In the genomic region with DNA sequence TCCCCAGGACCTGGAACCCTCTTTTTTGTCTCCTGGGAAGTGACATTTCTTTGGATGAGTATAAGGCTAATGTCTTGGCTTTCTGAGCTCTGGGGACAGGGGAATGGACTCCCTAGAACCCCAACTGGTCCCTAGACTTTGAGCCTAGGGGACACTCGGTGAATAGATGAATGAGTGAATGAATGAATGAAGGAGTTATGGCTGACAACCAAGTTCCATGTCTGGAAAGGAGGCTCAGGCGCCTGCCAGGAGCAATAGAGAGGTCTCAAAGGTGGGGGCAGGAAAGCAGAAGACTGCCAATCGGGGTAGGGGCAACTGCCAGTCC, we compare ENCODE assay signal across 7 cellular contexts. TPM values are rescaled to one million over a fixed set of nuclear protein-coding genes. Genes with fewer than 3 reads are reported as not detected.
DNase-seq lines count a peak whose midpoint lies in the region; ATAC-seq, FAIRE-seq and TF ChIP-seq lines count a peak whose summit lies in the region.

No MANE protein-coding gene starts in this region.

- peaks cover 7% of the 10 kb centered on the region for H4K20me1 ChIP-seq in keratinocyte (ENCODE audit: control insufficient read depth, extremely low read depth, insufficient read depth, low read length)

- H3K27me3 ChIP-seq in HUES48 (ENCODE audit: control insufficient read depth, insufficient read depth, low read length) (peaks cover 13% of the 10 kb centered on the region; the same call in 1 of the 2 replicates), keratinocyte (ENCODE audit: control insufficient read depth, extremely low read depth, insufficient read depth, low read length) (peaks cover 27% of the 10 kb centered on the region)

- no peaks in the 10 kb centered on the region for H3K36me3 Mint-ChIP-seq in activated naive CD8-positive, alpha-beta T cell

- dilution Hi-C loops in keratinocyte (cut with MboI; ENCODE audit: extremely low pct_ligation_motif_present, low sequenced_read_pairs), result no loop called here

- peaks cover 20% of the 10 kb centered on the region for H3K4me1 ChIP-seq in HUES48 (ENCODE audit: control insufficient read depth, insufficient read depth, low read length)
- peaks cover 27% of the 10 kb centered on the region for H3K4me1 ChIP-seq in keratinocyte (ENCODE audit: control insufficient read depth, extremely low read depth, insufficient read depth, low read length)

- no peak overlapping the region for H2AFZ ChIP-seq in keratinocyte (ENCODE audit: control insufficient read depth, low read length)

- peaks cover 17% of the 10 kb centered on the region for H3K4me1 Mint-ChIP-seq in activated naive CD8-positive, alpha-beta T cell (ENCODE audit: low read depth)
- peaks cover 36% of the 10 kb centered on the region for H3K4me1 Mint-ChIP-seq in stimulated activated naive CD8-positive, alpha-beta T cell treated with anti-CD3 and anti-CD28 coated beads, Interleukin-15, amount 100 ng/mL, for 72 hours

- H3K27ac Mint-ChIP-seq in activated naive CD8-positive, alpha-beta T cell, result peak overlapping the region; percentile 72
- H3K27ac Mint-ChIP-seq in stimulated activated naive CD8-positive, alpha-beta T cell treated with anti-CD3 and anti-CD28 coated beads, Interleukin-15, amount 100 ng/mL, for 72 hours, result peak overlapping the region; percentile 85 to 93

- no peak for ATAC-seq in stimulated activated naive CD8-positive, alpha-beta T cell treated with anti-CD3 and anti-CD28 coated beads, Interleukin-15, amount 100 ng/mL, for 72 hours

- H3K27ac ChIP-seq in HUES48 (ENCODE audit: low read depth, low read length), result no peak overlapping the region
- no peak overlapping the region for H3K27ac ChIP-seq in keratinocyte (ENCODE audit: control insufficient read depth, insufficient read depth, low read length)

- no peaks in the 10 kb centered on the region for H3K9me3 Mint-ChIP-seq in activated naive CD8-positive, alpha-beta T cell (ENCODE audit: low read depth)
- no peaks in the 10 kb centered on the region for H3K9me3 Mint-ChIP-seq in stimulated activated naive CD8-positive, alpha-beta T cell treated with anti-CD3 and anti-CD28 coated beads, Interleukin-15, amount 100 ng/mL, for 72 hours

- DNase-seq in keratinocyte (ENCODE audit: low read depth, low spot score), result no peak
- DNase-seq in stimulated activated naive CD8-positive, alpha-beta T cell treated with anti-CD3 and anti-CD28 coated beads, Interleukin-15, amount 100 ng/mL, for 72 hours, result no peak
- no peak for DNase-seq in retina
- no peak for DNase-seq in Ammon's horn (ENCODE audit: low spot score)
- no peak for DNase-seq in NCI-H510A (lab: John Stamatoyannopoulos, UW)

- TF ChIP-seq CTCF in keratinocyte (optimal IDR thresholded peaks at IDR 0.05 in 1 of 3, IDR thresholded peaks at IDR 0.05 in 1 of 3, conservative IDR thresholded peaks at IDR 0.05 in 1 of 3; ENCODE audit: extremely low read depth in 1 of 3, insufficient read depth in 2 of 3, low read length in 3 of 3), result no peak

- H3K4me3 Mint-ChIP-seq in activated naive CD8-positive, alpha-beta T cell, result peak overlapping the region; percentile 89
- peak overlapping the region; percentile 92 to 98 for H3K4me3 Mint-ChIP-seq in stimulated activated naive CD8-positive, alpha-beta T cell treated with anti-CD3 and anti-CD28 coated beads, Interleukin-15, amount 100 ng/mL, for 72 hours

- peaks cover 17% of the 10 kb centered on the region for H3K79me2 ChIP-seq in keratinocyte (ENCODE audit: control insufficient read depth, insufficient read depth, low read length)

- H3K9me3 ChIP-seq in HUES48 (ENCODE audit: control insufficient read depth, insufficient read depth, low read length) (no peaks in the 10 kb centered on the region), keratinocyte (ENCODE audit: control insufficient read depth, low read depth, low read length) (no peaks in the 10 kb centered on the region)

- H3K9ac ChIP-seq in HUES48 (ENCODE audit: low read depth, low read length), result no peak overlapping the region
- H3K9ac ChIP-seq in keratinocyte (ENCODE audit: control insufficient read depth, extremely low read depth, insufficient read depth, low read length), result peak overlapping the region; percentile 70

- FAIRE-seq in keratinocyte (lab: Jason Lieb, UNC), result no peak

- H3K4me2 ChIP-seq in keratinocyte (ENCODE audit: control insufficient read depth, extremely low read depth, insufficient read depth, low read depth, low read length), result peak overlapping the region; percentile 73

- H3K4me3 ChIP-seq in HUES48 (ENCODE audit: low read depth, low read length) (peak overlapping the region; percentile 80), keratinocyte (ENCODE audit: control insufficient read depth in 2 of 3, extremely low read depth in 1 of 3, insufficient read depth in 2 of 3, low read depth in 1 of 3, low read length in 3 of 3) (peak overlapping the region in 1 of 3 experiments; percentile 88)

- no peaks in the 10 kb centered on the region for H3K36me3 ChIP-seq in HUES48 (ENCODE audit: control insufficient read depth, insufficient read depth, low read length)
- H3K36me3 ChIP-seq in keratinocyte (ENCODE audit: control insufficient read depth in 2 of 2, extremely low read depth in 1 of 2, insufficient read depth in 2 of 2, low read length in 2 of 2), result no peaks in the 10 kb centered on the region

- H3K27me3 Mint-ChIP-seq in activated naive CD8-positive, alpha-beta T cell, result peaks cover 3% of the 10 kb centered on the region
- H3K27me3 Mint-ChIP-seq in stimulated activated naive CD8-positive, alpha-beta T cell treated with anti-CD3 and anti-CD28 coated beads, Interleukin-15, amount 100 ng/mL, for 72 hours, result peaks cover 53% of the 10 kb centered on the region

- peaks cover 2% of the 10 kb centered on the region for H3K9me1 ChIP-seq in keratinocyte (ENCODE audit: control insufficient read depth, extremely low read depth, insufficient read depth, low read length)

RNA-seq across cellular contexts. Expression of a gene that starts 0.7 kb away (rescaled TPM):
- 24.7 to 32.1 TPM (median 25.1 TPM) in 3 replicates for polyA plus RNA-seq in keratinocyte
- 10.5 TPM for polyA plus RNA-seq in keratinocyte (2011; ENCODE audit: low read depth)
- polyA plus RNA-seq in keratinocyte (2011; cell fraction: cytosol; rRNA removed), result 20.4 and 25.7 TPM in 2 replicates
- 36.3 and 41.7 TPM in 2 replicates for polyA plus RNA-seq in keratinocyte (2011; cell fraction: nucleus; rRNA removed)
- polyA plus RNA-seq in keratinocyte (2012; ENCODE audit: low replicate concordance), result 21.6 and 23.7 TPM in 2 replicates
- polyA minus RNA-seq in keratinocyte, result 21.7 to 45.7 TPM (median 30.3 TPM) in 3 replicates
- polyA minus RNA-seq in keratinocyte (2011; cell fraction: cytosol; rRNA and poly(A)+ RNA removed), result 18.0 TPM
- polyA minus RNA-seq in keratinocyte (2011; cell fraction: nucleus; rRNA and poly(A)+ RNA removed), result 18.5 and 23.4 TPM in 2 replicates

RNA-seq across cellular contexts. Expression of a gene that starts 30.1 kb away (rescaled TPM):
- polyA plus RNA-seq in keratinocyte, result 25.5 to 34.4 TPM (median 29.6 TPM) in 3 replicates
- polyA plus RNA-seq in keratinocyte (2011; ENCODE audit: low read depth), result 6.3 TPM
- polyA plus RNA-seq in keratinocyte (2011; cell fraction: cytosol; rRNA removed), result 10.9 and 14.9 TPM in 2 replicates
- polyA plus RNA-seq in keratinocyte (2011; cell fraction: nucleus; rRNA removed), result 27.1 and 29.6 TPM in 2 replicates
- 14.1 and 24.9 TPM in 2 replicates for polyA plus RNA-seq in keratinocyte (2012; ENCODE audit: low replicate concordance)
- polyA minus RNA-seq in keratinocyte, result 64.9 to 81.4 TPM (median 66.8 TPM) in 3 replicates
- 28.0 TPM for polyA minus RNA-seq in keratinocyte (2011; cell fraction: cytosol; rRNA and poly(A)+ RNA removed)
- 14.2 and 27.4 TPM in 2 replicates for polyA minus RNA-seq in keratinocyte (2011; cell fraction: nucleus; rRNA and poly(A)+ RNA removed)
